Comparison of ENCODE assay signal across 1 cellular context in genomic region chr7:97130417-97131139, GRCh38.
A peak's percentile ranks its signal among the peaks of the same experiment; 100 is the strongest.
TF ChIP-seq lines count a peak whose summit lies in the region.

No MANE protein-coding gene starts in this region.

TF ChIP-seq in K562, 482 proteins besides CTCF, POLR2A, EP300 and RAD21 (continued from another document and continues in another):
- TF ChIP-seq AFF1 (IDR thresholded peaks at IDR 0.05; ENCODE audit: low read depth in 1 of 2, partially characterized antibody in 2 of 2), result no peak
- no peak for TF ChIP-seq ZNF3 (CRISPR knock-in tag; IDR thresholded peaks at IDR 0.05)
- TF ChIP-seq CHD7 (IDR thresholded peaks at IDR 0.05; ENCODE audit: low read depth, low read length), result no peak
- peak; percentile 71 for TF ChIP-seq SPI1 (IDR thresholded peaks at IDR 0.05; ENCODE audit: borderline replicate concordance, low read depth, low read length)
- no peak for TF ChIP-seq GABPB2 (CRISPR knock-in tag; conservative IDR thresholded peaks at IDR 0.05)
- TF ChIP-seq CTBP1 (IDR thresholded peaks at IDR 0.05; ENCODE audit: borderline replicate concordance), result no peak
- 0 out of 2 replicates have a peak, but pooled peaks have one; percentile 36 for TF ChIP-seq ELF1 (tag; IDR thresholded peaks at IDR 0.05)
- no peak for TF ChIP-seq ZNF668 (CRISPR knock-in tag; IDR thresholded peaks at IDR 0.05)
- TF ChIP-seq ZNF589 (CRISPR knock-in tag; IDR thresholded peaks at IDR 0.05; ENCODE audit: low read depth), result no peak
- TF ChIP-seq ZHX1 (conservative IDR thresholded peaks at IDR 0.05; ENCODE audit: low read length), result no peak
- no peak for TF ChIP-seq POLR2AphosphoS2 (IDR thresholded peaks at IDR 0.05; ENCODE audit: low read length)
- no peak for TF ChIP-seq L3MBTL2 (IDR thresholded peaks at IDR 0.05)
- no peak for TF ChIP-seq KLF6 (CRISPR knock-in tag; IDR thresholded peaks at IDR 0.05; ENCODE audit: borderline replicate concordance)
- no peak for TF ChIP-seq MTF1 (CRISPR knock-in tag; IDR thresholded peaks at IDR 0.05; ENCODE audit: borderline replicate concordance)
- TF ChIP-seq MAX (CRISPR knock-in tag; IDR thresholded peaks at IDR 0.05), result no peak
- TF ChIP-seq CBX3 (IDR thresholded peaks at IDR 0.05; ENCODE audit: borderline replicate concordance in 1 of 2, low read length in 2 of 2), result peak in 1 of 2 experiments; percentile 83; a peak in 1 of 3 replicates
- no peak for TF ChIP-seq RFX7 (CRISPR knock-in tag; IDR thresholded peaks at IDR 0.05)
- TF ChIP-seq PRDM10 (IDR thresholded peaks at IDR 0.05; ENCODE audit: partially characterized antibody), result peak; percentile 46
- TF ChIP-seq SMARCB1 (IDR thresholded peaks at IDR 0.05; ENCODE audit: insufficient read length, low read depth), result no peak
- TF ChIP-seq FOXA3 (CRISPR knock-in tag; conservative IDR thresholded peaks at IDR 0.05 in 1 of 2, IDR thresholded peaks at IDR 0.05 in 1 of 2), result no peak
- no peak for TF ChIP-seq TSC22D4 (tag; IDR thresholded peaks at IDR 0.05)
- TF ChIP-seq ZSCAN32 (CRISPR knock-in tag; IDR thresholded peaks at IDR 0.05), result no peak
- peak; percentile 81; the same call in 1 of the 2 replicates for TF ChIP-seq CHAMP1 (IDR thresholded peaks at IDR 0.05)
- no peak for TF ChIP-seq TRIM28 (IDR thresholded peaks at IDR 0.05)
- TF ChIP-seq NR4A1 (CRISPR knock-in tag; IDR thresholded peaks at IDR 0.05), result no peak
- no peak for TF ChIP-seq NR4A1 (tag; IDR thresholded peaks at IDR 0.05)
- no peak for TF ChIP-seq ZNF124 (CRISPR knock-in tag; IDR thresholded peaks at IDR 0.05)
- TF ChIP-seq MED1 (CRISPR knock-in tag; IDR thresholded peaks at IDR 0.05; ENCODE audit: borderline replicate concordance), result no peak
- TF ChIP-seq ZNF277 (CRISPR knock-in tag; IDR thresholded peaks at IDR 0.05; ENCODE audit: borderline replicate concordance), result no peak
